In the genomic region with DNA sequence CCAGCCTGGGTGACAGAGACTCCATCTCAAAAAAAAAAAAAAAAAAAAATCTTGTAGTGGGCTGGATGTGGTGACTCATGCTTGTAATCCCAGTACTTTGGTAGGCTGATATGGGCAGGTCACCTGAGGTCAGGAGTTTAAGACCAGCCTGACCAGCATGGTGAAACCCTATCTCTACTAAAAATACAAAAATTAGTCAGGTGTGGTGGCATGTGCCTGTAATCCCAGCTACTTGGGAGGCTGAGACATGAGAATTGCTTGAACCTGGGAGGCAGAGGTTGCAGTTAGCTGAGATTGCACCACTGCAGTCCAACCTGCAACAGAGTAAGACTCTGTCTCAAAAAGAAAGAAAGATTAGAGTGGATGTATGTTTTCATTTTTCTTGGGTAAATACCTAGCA, we compare ENCODE assay signal across 7 cellular contexts. TPM values are rescaled to one million over a fixed set of nuclear protein-coding genes. Genes with fewer than 3 reads are reported as not detected.
DNase-seq lines count a peak whose midpoint lies in the region; ATAC-seq and TF ChIP-seq lines count a peak whose summit lies in the region.
"Not testable (repeated sequence)": the region's sequence is repeated elsewhere in the genome, so short reads cannot be mapped to it uniquely, and the experiment has no call there.

No MANE protein-coding gene starts in this region.

- ATAC-seq in T-helper 17 cell; naive B cell (ENCODE audit: low read depth in 2 of 2): not testable (repeated sequence)
- peak; percentile 36 to 47 for ATAC-seq in activated T-cell treated with anti-CD3 and anti-CD28 coated beads, Interleukin-2, amount 50 U/mL, for 72 hours (replicated peaks in 1 of 2)

- POLR2A ChIA-PET in HEK293 (lab: Yijun Ruan, JAX) = not testable (repeated sequence)

- DNase-seq in DMS 273 (lab: John Stamatoyannopoulos, UW; ENCODE audit: unreplicated experiment) = peak; percentile 13
- DNase-seq in NCI-H226 = peak; percentile 29
- not testable (repeated sequence) for DNase-seq in T-helper 17 cell; activated T-cell treated with anti-CD3 and anti-CD28 coated beads, Interleukin-2, amount 50 U/mL, for 72 hours; naive B cell
- DNase-seq in fibroblast of mammary gland (ENCODE audit: low read depth) = peak; percentile 60

- CTCF ChIA-PET in HEK293 (lab: Yijun Ruan, JAX) = interaction anchor here (1.2 kb wide), 1 partner anchor 19 kb away, joined by 3 read pairs; no protein-coding TSS in a partner anchor

- H3K27ac ChIP-seq in HEK293 (ENCODE audit: extremely low read depth, low read depth, low read length) = not testable (repeated sequence)

- H3K4me3 Mint-ChIP-seq in T-helper 17 cell; activated T-cell treated with anti-CD3 and anti-CD28 coated beads, Interleukin-2, amount 50 U/mL, for 72 hours; naive B cell: not testable (repeated sequence)

- not testable (repeated sequence) for H3K9me3 Mint-ChIP-seq in activated T-cell treated with anti-CD3 and anti-CD28 coated beads, Interleukin-2, amount 50 U/mL, for 72 hours; naive B cell

- H3K4me1 ChIP-seq in HEK293 (ENCODE audit: control insufficient read depth, insufficient read depth, low read length) = not testable (repeated sequence)

- not testable (repeated sequence) for TF ChIP-seq CTCF in HEK293 (tag by site-specific recombination; IDR thresholded peaks at IDR 0.05); fibroblast of mammary gland (conservative IDR thresholded peaks at IDR 0.05; ENCODE audit: control insufficient read depth, insufficient read depth, low read depth, low read length)

- H3K4me1 Mint-ChIP-seq in T-helper 17 cell (peaks cover 33% of the 10 kb centered on the region), naive B cell (peaks cover 35 to 69% (median 61%) of the 10 kb centered on the region in 3 donors)
- H3K4me1 Mint-ChIP-seq in activated T-cell treated with anti-CD3 and anti-CD28 coated beads, Interleukin-2, amount 50 U/mL, for 72 hours (ENCODE audit: low read depth) = peaks cover 52% of the 10 kb centered on the region

- H3K4me3 ChIP-seq in HEK293 (ENCODE audit: low read depth, low read length); fibroblast of mammary gland (ENCODE audit: control insufficient read depth, low read depth, low read length): not testable (repeated sequence)

- H3K9me3 ChIP-seq in HEK293 (ENCODE audit: control insufficient read depth, insufficient read depth, low read depth, low read length); T-helper 17 cell (ENCODE audit: control insufficient read depth, low read length, poor library complexity, severe bottlenecking): not testable (repeated sequence)

- not testable (repeated sequence) for H3K36me3 Mint-ChIP-seq in T-helper 17 cell (ENCODE audit: low read depth)
- peaks cover 4 to 15% of the 10 kb centered on the region in 2 donors for H3K36me3 Mint-ChIP-seq in activated T-cell treated with anti-CD3 and anti-CD28 coated beads, Interleukin-2, amount 50 U/mL, for 72 hours (ENCODE audit: insufficient read depth in 2 of 2)
- peaks cover 0 to 13% of the 10 kb centered on the region in 2 donors for H3K36me3 Mint-ChIP-seq in naive B cell

- H3K27ac Mint-ChIP-seq in T-helper 17 cell (peak overlapping the region; percentile 88), naive B cell (peak overlapping the region in 4 of 6 donors; percentile 28 to 76 (median 48))
- not testable (repeated sequence) for H3K27ac Mint-ChIP-seq in activated T-cell treated with anti-CD3 and anti-CD28 coated beads, Interleukin-2, amount 50 U/mL, for 72 hours

- H3K36me3 ChIP-seq in HEK293 (ENCODE audit: control insufficient read depth in 2 of 2, insufficient read depth in 1 of 2, low read length in 2 of 2) = not testable (repeated sequence)

- not testable (repeated sequence) for H3K27me3 Mint-ChIP-seq in T-helper 17 cell; activated T-cell treated with anti-CD3 and anti-CD28 coated beads, Interleukin-2, amount 50 U/mL, for 72 hours (ENCODE audit: low read depth); naive B cell

TF ChIP-seq in HEK293, 187 proteins besides CTCF, POLR2A, EP300 and RAD21:
- peak; percentile 37 for TF ChIP-seq SETDB1 (IDR thresholded peaks at IDR 0.05; ENCODE audit: insufficient read length, low read length)
- TF ChIP-seq, protein P1, sequence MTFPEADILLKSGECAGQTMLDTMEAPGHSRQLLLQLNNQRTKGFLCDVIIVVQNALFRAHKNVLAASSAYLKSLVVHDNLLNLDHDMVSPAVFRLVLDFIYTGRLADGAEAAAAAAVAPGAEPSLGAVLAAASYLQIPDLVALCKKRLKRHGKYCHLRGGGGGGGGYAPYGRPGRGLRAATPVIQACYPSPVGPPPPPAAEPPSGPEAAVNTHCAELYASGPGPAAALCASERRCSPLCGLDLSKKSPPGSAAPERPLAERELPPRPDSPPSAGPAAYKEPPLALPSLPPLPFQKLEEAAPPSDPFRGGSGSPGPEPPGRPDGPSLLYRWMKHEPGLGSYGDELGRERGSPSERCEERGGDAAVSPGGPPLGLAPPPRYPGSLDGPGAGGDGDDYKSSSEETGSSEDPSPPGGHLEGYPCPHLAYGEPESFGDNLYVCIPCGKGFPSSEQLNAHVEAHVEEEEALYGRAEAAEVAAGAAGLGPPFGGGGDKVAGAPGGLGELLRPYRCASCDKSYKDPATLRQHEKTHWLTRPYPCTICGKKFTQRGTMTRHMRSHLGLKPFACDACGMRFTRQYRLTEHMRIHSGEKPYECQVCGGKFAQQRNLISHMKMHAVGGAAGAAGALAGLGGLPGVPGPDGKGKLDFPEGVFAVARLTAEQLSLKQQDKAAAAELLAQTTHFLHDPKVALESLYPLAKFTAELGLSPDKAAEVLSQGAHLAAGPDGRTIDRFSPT (tag by site-specific recombination; IDR thresholded peaks at IDR 0.05) = peak; percentile 54; the same call in 1 of the 2 replicates
- peak; percentile 47; the same call in 1 of the 2 replicates for TF ChIP-seq BCL11A (tag by site-specific recombination; IDR thresholded peaks at IDR 0.05; ENCODE audit: low read depth)

RNA-seq across cellular contexts. Expression of a gene that starts 18.7 kb away (rescaled TPM):
- total RNA-seq in T-helper 17 cell = 10 to 100 TPM; 19.6 to 20.6 TPM
- 10 to 100 TPM; 14.9 to 19.2 TPM for total RNA-seq in activated T-cell treated with anti-CD3 and anti-CD28 coated beads, Interleukin-2, amount 50 U/mL, for 72 hours
- polyA plus RNA-seq in naive B cell (ENCODE audit: low read depth in 6 of 6) = 10 to 100 TPM in 1 of 6 donors, 1 to 10 TPM in 5; 4.8 to 10.1 (median 9.2) TPM
